ENCODE assay signal across 23 cellular contexts in the genomic region with DNA sequence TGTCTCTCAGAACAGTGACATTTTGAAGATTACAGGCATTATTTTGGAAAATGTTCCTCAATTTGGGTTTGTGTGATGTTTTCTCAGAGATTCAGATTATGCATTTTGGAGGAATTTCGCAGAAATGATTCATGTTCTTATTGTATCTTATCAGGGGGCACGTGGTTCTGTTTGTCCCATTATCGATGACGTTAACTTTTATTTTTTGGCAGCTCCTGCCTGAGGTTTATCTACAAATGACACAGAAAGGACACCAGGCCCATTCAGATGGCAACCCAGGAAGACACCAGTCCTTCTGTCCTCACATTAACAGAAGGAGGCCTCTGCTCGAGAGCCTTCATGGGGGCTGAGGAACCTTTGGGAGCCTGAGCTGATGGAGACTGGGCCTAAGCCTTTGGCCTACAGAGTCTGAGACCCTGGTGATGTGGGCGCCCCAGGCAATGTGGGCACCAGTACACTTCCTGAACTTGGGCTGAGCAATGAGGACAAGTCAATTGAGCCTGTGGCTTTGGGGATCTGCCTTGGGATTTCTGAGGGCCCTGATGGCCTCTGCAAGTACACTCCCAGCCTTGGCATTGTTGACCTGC.
"Had no signal": no experiment of that assay in that cellular context is flagged by ENCODE, and none has a peak within 500 bp of the region (broad histone marks: within the 10 kb centered on the region; RNA-seq: fewer than 3 reads in every experiment).

No MANE protein-coding gene starts in this region.

- H3K27ac Mint-ChIP-seq: stimulated activated memory B cell treated with anti-CD40 and anti-IgM and Interleukin-4, amounts not matched to agents 10 μg/mL and 1 μg/mL and 100 μg/mL, for 72 hours had no signal

- H3K36me3 Mint-ChIP-seq: naive thymus-derived CD8-positive, alpha-beta T cell; stimulated activated memory B cell treated with anti-CD40 and anti-IgM and Interleukin-4, amounts not matched to agents 10 μg/mL and 1 μg/mL and 100 μg/mL, for 72 hours had no signal

- ATAC-seq: esophagus mucosa; gastrocnemius medialis; heart right ventricle; mucosa of descending colon; naive thymus-derived CD8-positive, alpha-beta T cell; psoas muscle; sciatic nerve; stimulated activated memory B cell treated with anti-CD40 and anti-IgM and Interleukin-4, amounts not matched to agents 10 μg/mL and 1 μg/mL and 100 μg/mL, for 72 hours had no signal

- H3K27me3 ChIP-seq: gastrocnemius medialis, heart right ventricle, spleen, thyroid gland, upper lobe of left lung, uterus had no signal

- FAIRE-seq: islet of Langerhans had no signal

- H3K4me1 ChIP-seq: gastrocnemius medialis, psoas muscle, uterus had no signal

- H3K4me3 Mint-ChIP-seq: naive thymus-derived CD8-positive, alpha-beta T cell; stimulated activated memory B cell treated with anti-CD40 and anti-IgM and Interleukin-4, amounts not matched to agents 10 μg/mL and 1 μg/mL and 100 μg/mL, for 72 hours had no signal

- H3K27ac ChIP-seq: coronary artery, gastrocnemius medialis, heart right ventricle, neutrophil, psoas muscle, spleen, thyroid gland, uterus had no signal

- H3K36me3 ChIP-seq: gastrocnemius medialis, heart right ventricle, neutrophil, spleen, thyroid gland, upper lobe of left lung, uterus had no signal

- H3K4me3 ChIP-seq: coronary artery, gastrocnemius medialis, heart right ventricle, mucosa of descending colon, psoas muscle, spleen, thyroid gland, upper lobe of left lung, uterus had no signal

- H3K27me3 Mint-ChIP-seq: naive thymus-derived CD8-positive, alpha-beta T cell; stimulated activated memory B cell treated with anti-CD40 and anti-IgM and Interleukin-4, amounts not matched to agents 10 μg/mL and 1 μg/mL and 100 μg/mL, for 72 hours had no signal

- H3K9me3 Mint-ChIP-seq: naive thymus-derived CD8-positive, alpha-beta T cell; stimulated activated memory B cell treated with anti-CD40 and anti-IgM and Interleukin-4, amounts not matched to agents 10 μg/mL and 1 μg/mL and 100 μg/mL, for 72 hours had no signal

- H3K9me3 ChIP-seq: gastrocnemius medialis, heart right ventricle, mucosa of descending colon, neutrophil, psoas muscle, spleen, thyroid gland, upper lobe of left lung, uterus had no signal

- DNase-seq: effector CD4-positive, alpha-beta T cell; gastrocnemius medialis; heart right ventricle; hypothalamus; kidney glomerular epithelial cell; mammary epithelial cell; mucosa of descending colon; naive thymus-derived CD8-positive, alpha-beta T cell; psoas muscle; retina; spleen; stimulated activated CD4-positive, alpha-beta T cell treated with anti-CD3 and anti-CD28 coated beads, Interleukin-15, amount 100 ng/mL, for 24 hours; stimulated activated CD4-positive, alpha-beta T cell treated with anti-CD3 and anti-CD28 coated beads, Interleukin-1b, Interleukin-23, amount 100 ng/mL, for 48 hours; stimulated activated CD4-positive, alpha-beta T cell treated with anti-CD3 and anti-CD28 coated beads, Interleukin-4, amount 100 ng/mL, for 24 hours; thyroid gland; upper lobe of left lung; uterus had no signal
